13 cellular contexts compared by ENCODE assay signal in genomic region chr15:93359780-93360161, GRCh38.
"Had no signal": no experiment of that assay in that cellular context is flagged by ENCODE, and none has a peak within 500 bp of the region (broad histone marks: within the 10 kb centered on the region; RNA-seq: fewer than 3 reads in every experiment).

No MANE protein-coding gene starts in this region.

- H3K36me3 ChIP-seq: ascending aorta, gastroesophageal sphincter, ovary had no signal

- H3K9me3 Mint-ChIP-seq: activated T-helper 1 cell treated with anti-CD3 and anti-CD28 coated beads, Interleukin-12 subunit alpha, Interleukin-12 subunit beta, Interleukin-2, Interleukin-4 antibody, amounts not matched to agents 30 ng/mL and 10 ng/mL and 1 ng/mL, durations not matched to agents 14 hours and 24 hours and 36 hours; naive thymus-derived CD8-positive, alpha-beta T cell; T-helper 2 cell treated with Interferon-gamma antibody and Interleukin-4, amounts not matched to agents 5 μg/mL and 100 μg/mL, for 36 hours had no signal

- H3K27ac ChIP-seq: ascending aorta, coronary artery, gastroesophageal sphincter, ovary had no signal

- ATAC-seq: gastroesophageal sphincter; naive thymus-derived CD8-positive, alpha-beta T cell had no signal

- H3K27ac Mint-ChIP-seq: activated T-helper 1 cell treated with anti-CD3 and anti-CD28 coated beads, Interleukin-12 subunit alpha, Interleukin-12 subunit beta, Interleukin-2, Interleukin-4 antibody, amounts not matched to agents 30 ng/mL and 10 ng/mL and 1 ng/mL, durations not matched to agents 14 hours and 24 hours and 36 hours; naive thymus-derived CD8-positive, alpha-beta T cell; T-helper 2 cell treated with Interferon-gamma antibody and Interleukin-4, amounts not matched to agents 5 μg/mL and 100 μg/mL, for 36 hours had no signal

- H3K27me3 ChIP-seq: ascending aorta, gastroesophageal sphincter, ovary had no signal

- H3K4me1 ChIP-seq: ascending aorta, gastroesophageal sphincter had no signal

- H3K9me3 ChIP-seq: ascending aorta, gastroesophageal sphincter, ovary had no signal

- H3K36me3 Mint-ChIP-seq: naive thymus-derived CD8-positive, alpha-beta T cell had no signal

- H3K4me3 Mint-ChIP-seq: activated T-helper 1 cell treated with anti-CD3 and anti-CD28 coated beads, Interleukin-12 subunit alpha, Interleukin-12 subunit beta, Interleukin-2, Interleukin-4 antibody, amounts not matched to agents 30 ng/mL and 10 ng/mL and 1 ng/mL, durations not matched to agents 14 hours and 24 hours and 36 hours; naive thymus-derived CD8-positive, alpha-beta T cell; T-helper 2 cell treated with Interferon-gamma antibody and Interleukin-4, amounts not matched to agents 5 μg/mL and 100 μg/mL, for 36 hours had no signal

- DNase-seq: activated naive CD4-positive, alpha-beta T cell; caudate nucleus; effector CD8-positive, alpha-beta T cell; midbrain; naive thymus-derived CD8-positive, alpha-beta T cell; ovary; SW 1271; trophoblast cell had no signal

- H3K4me3 ChIP-seq: ascending aorta, coronary artery, gastroesophageal sphincter, ovary had no signal

- H3K4me1 Mint-ChIP-seq: naive thymus-derived CD8-positive, alpha-beta T cell had no signal
